Comparison of ENCODE assay signal across 8 cellular contexts in genomic region chr3:158731938-158732855, GRCh38. TPM values are rescaled to one million over a fixed set of nuclear protein-coding genes. Genes with fewer than 3 reads are reported as not detected.
DNase-seq lines count a peak whose midpoint lies in the region; ATAC-seq and TF ChIP-seq lines count a peak whose summit lies in the region.

RARRES1 (minus strand) TSS chr3:158732457; CDS start chr3:158732415, 42 bp downstream.

- CTCF ChIA-PET in IMR-90 (lab: Yijun Ruan, JAX), result no interaction called here

- peak within 1 kb of the TSS; percentile 87 for H4K5ac ChIP-seq in IMR-90 (ENCODE audit: low read depth, low read length)

- H3K56ac ChIP-seq in IMR-90 (ENCODE audit: extremely low read depth, insufficient read depth, low read length), result peak within 1 kb of the TSS; percentile 4; the same call in 1 of the 2 replicates

- H3K27me3 ChIP-seq in GM06990 (replicated peaks; ENCODE audit: control insufficient read depth, insufficient read depth, low read length) (no peaks in the 10 kb centered on the region), IMR-90 (ENCODE audit: control insufficient read depth, insufficient read depth, low read length) (no peaks in the 10 kb centered on the region), thyroid gland (no peaks in the 10 kb centered on the region)

- H3K79me1 ChIP-seq in IMR-90 (ENCODE audit: low read depth in 1 of 2, low read length in 2 of 2), result peaks cover 5% of the 10 kb centered on the region in 2 experiments; a peak in 2 of 4 replicates

- DNase-seq in GM06990 (ENCODE audit: extremely low read depth, insufficient read length) (peak; percentile 60), IMR-90 (peak; percentile 62), fibroblast of gingiva (ENCODE audit: low read depth) (peak; percentile 34), naive B cell (peak; percentile 13), thyroid gland (peak; percentile 67 to 77), GDM1 (lab: John Stamatoyannopoulos, UW) (no peak)
- DNase-seq in activated T-cell treated with anti-CD3 and anti-CD28 coated beads, Interleukin-2, amount 50 U/mL, for 24 hours, result peak; percentile 48

- peaks cover 19% of the 10 kb centered on the region for H3K4me1 Mint-ChIP-seq in activated T-cell treated with anti-CD3 and anti-CD28 coated beads, Interleukin-2, amount 50 U/mL, for 24 hours (ENCODE audit: low read depth)
- peaks cover 9 to 23% (median 15%) of the 10 kb centered on the region in 3 donors for H3K4me1 Mint-ChIP-seq in naive B cell

- dilution Hi-C loops in IMR-90 (cut with HindIII; ENCODE audit: low sequenced_read_pairs, unreplicated experiment), result no loop called here

- peak within 1 kb of the TSS; percentile 48 for H4K91ac ChIP-seq in IMR-90 (ENCODE audit: insufficient read depth, low read depth, low read length)

- H3K14ac ChIP-seq in IMR-90 (replicated peaks; ENCODE audit: low read depth, low read length), result peak within 1 kb of the TSS; percentile 33; the same call in 1 of the 2 replicates

- H3K27me3 Mint-ChIP-seq in activated T-cell treated with anti-CD3 and anti-CD28 coated beads, Interleukin-2, amount 50 U/mL, for 24 hours, result peaks cover 11% of the 10 kb centered on the region
- peaks cover 6 to 19% (median 8%) of the 10 kb centered on the region in 3 donors for H3K27me3 Mint-ChIP-seq in naive B cell

- peak within 1 kb of the TSS; percentile 91 for H3K4me2 ChIP-seq in IMR-90 (ENCODE audit: low read depth, low read length)

- TF ChIP-seq POLR2A in IMR-90 (IDR thresholded peaks at IDR 0.05; ENCODE audit: low read depth, low read length) (no peak), thyroid gland (IDR thresholded peaks at IDR 0.05) (no peak)

- peak within 1 kb of the TSS; percentile 48; the same call in 1 of the 2 replicates for H3K23ac ChIP-seq in IMR-90 (ENCODE audit: low read depth, low read length)

- H2BK120ac ChIP-seq in IMR-90 (ENCODE audit: low read depth, low read length), result peak within 1 kb of the TSS; percentile 75

- H2AK9ac ChIP-seq in IMR-90 (replicated peaks; ENCODE audit: low read depth, low read length, poor library complexity), result peak within 1 kb of the TSS; percentile 70

- H4K8ac ChIP-seq in IMR-90 (ENCODE audit: low read depth in 2 of 2, low read length in 2 of 2), result peak within 1 kb of the TSS; percentile 73 to 80

- H3K9ac ChIP-seq in IMR-90 (ENCODE audit: low read depth, low read length), result peak within 1 kb of the TSS; percentile 58

- H3K9me1 ChIP-seq in IMR-90 (ENCODE audit: insufficient read depth, low read length), result no peaks in the 10 kb centered on the region; the same call in 1 of the 2 replicates

- H3K36me3 Mint-ChIP-seq in activated T-cell treated with anti-CD3 and anti-CD28 coated beads, Interleukin-2, amount 50 U/mL, for 24 hours (ENCODE audit: low read depth), result no peaks in the 10 kb centered on the region
- H3K36me3 Mint-ChIP-seq in naive B cell, result peaks cover 10 to 13% of the 10 kb centered on the region in 2 donors

- POLR2A ChIA-PET in IMR-90 (lab: Charles Lee; ENCODE audit: unreplicated experiment), result no interaction called here

- TF ChIP-seq CTCF in GM06990 (IDR thresholded peaks at IDR 0.05; ENCODE audit: insufficient read depth, low read length, poor library complexity, severe bottlenecking) (no peak), IMR-90 (conservative IDR thresholded peaks at IDR 0.05; ENCODE audit: low read depth, low read length) (no peak), thyroid gland (IDR thresholded peaks at IDR 0.05) (no peak)

- H3K9me3 Mint-ChIP-seq in activated T-cell treated with anti-CD3 and anti-CD28 coated beads, Interleukin-2, amount 50 U/mL, for 24 hours, result peaks cover 11% of the 10 kb centered on the region
- peaks cover 0 to 13% (median 10%) of the 10 kb centered on the region in 7 donors for H3K9me3 Mint-ChIP-seq in naive B cell

- in situ Hi-C loops in IMR-90 (cut with MboI; ENCODE audit: low sequenced_read_pairs), result no loop called here

- 4% methylated on average over 41 of the region's 101 CpGs; no CpG with 5 or more reads in 1 of the 2 experiments for WGBS in IMR-90 (ENCODE audit: extremely low coverage in 2 of 2, insufficient read length in 1 of 2), 2 experiments
- WGBS in thyroid gland, 2 donors, result 0 to 7% methylated on average over 18 to 26 of the region's 101 CpGs

- H4K20me1 ChIP-seq in IMR-90 (ENCODE audit: insufficient read depth, low read length), result no peaks in the 10 kb centered on the region

- H3K9me3 ChIP-seq in IMR-90 (ENCODE audit: control insufficient read depth, insufficient read depth, low read length) (peaks cover 9% of the 10 kb centered on the region), thyroid gland (no peaks in the 10 kb centered on the region)

- peak within 1 kb of the TSS; percentile 41 for H2BK5ac ChIP-seq in IMR-90 (ENCODE audit: low read depth, low read length, poor library complexity, severe bottlenecking)

- BruUV-seq in IMR-90 (replicated peaks; lab: Mats Ljungman, UMichigan), result no TSS peak

- no peak for TF ChIP-seq RAD21 in IMR-90 (IDR thresholded peaks at IDR 0.05; ENCODE audit: low read length)

- H3K18ac ChIP-seq in IMR-90 (ENCODE audit: low read depth, low read length), result peak within 1 kb of the TSS; percentile 73

- H3K4me3 ChIP-seq in GM06990 (replicated peaks; ENCODE audit: low read depth, low read length) (peak within 1 kb of the TSS; percentile 42), IMR-90 (ENCODE audit: insufficient read depth, low read depth, low read length) (peak within 1 kb of the TSS; percentile 44), thyroid gland (replicated peaks in 1 of 3) (peak within 1 kb of the TSS; percentile 46 to 66 (median 63))

- H3K27ac ChIP-seq in IMR-90 (ENCODE audit: insufficient read depth, low read length) (peak within 1 kb of the TSS; percentile 48), thyroid gland (peak within 1 kb of the TSS; percentile 19 to 59 (median 38))

- peak within 1 kb of the TSS; percentile 43 for H2AK5ac ChIP-seq in IMR-90 (ENCODE audit: low read depth, low read length)

- intact Hi-C loops in IMR-90 (cut with micrococcal nuclease), result no loop called here
- intact Hi-C loops in thyroid gland (cut with DNase I), result no loop called here

- H3K36me3 ChIP-seq in GM06990 (ENCODE audit: control insufficient read depth, insufficient read depth, low read length), result no peaks in the 10 kb centered on the region
- H3K36me3 ChIP-seq in IMR-90 (ENCODE audit: control insufficient read depth, insufficient read depth, low read length), result peaks cover 3% of the 10 kb centered on the region; the same call in 1 of the 2 replicates
- no peaks in the 10 kb centered on the region for H3K36me3 ChIP-seq in thyroid gland

- peak within 1 kb of the TSS; percentile 41 for H3K4ac ChIP-seq in IMR-90 (ENCODE audit: low read depth, low read length)

- no peak within 1 kb of the TSS for H3K27ac Mint-ChIP-seq in activated T-cell treated with anti-CD3 and anti-CD28 coated beads, Interleukin-2, amount 50 U/mL, for 24 hours
- H3K27ac Mint-ChIP-seq in naive B cell, result no peak within 1 kb of the TSS

- peak within 1 kb of the TSS; percentile 13; the same call in 1 of the 2 replicates for H2BK20ac ChIP-seq in IMR-90 (ENCODE audit: low read depth, low read length)

- H2BK15ac ChIP-seq in IMR-90 (ENCODE audit: low read depth, low read length), result peak within 1 kb of the TSS; percentile 14; the same call in 1 of the 3 replicates

- H3K4me1 ChIP-seq in IMR-90 (ENCODE audit: control insufficient read depth, insufficient read depth, low read length) (peaks cover 18% of the 10 kb centered on the region), thyroid gland (peaks cover 4 to 16% of the 10 kb centered on the region in 2 donors)

- peak within 1 kb of the TSS; percentile 56 for H3K4me3 Mint-ChIP-seq in activated T-cell treated with anti-CD3 and anti-CD28 coated beads, Interleukin-2, amount 50 U/mL, for 24 hours
- peak within 1 kb of the TSS; percentile 65 to 81 (median 72) for H3K4me3 Mint-ChIP-seq in naive B cell

- ATAC-seq in GM21528 (IDR thresholded peaks at IDR 0.05; ENCODE audit: low FRiP score, unreplicated experiment) (peak; percentile 68), IMR-90 (ENCODE audit: low read depth) (peak; percentile 85), naive B cell (ENCODE audit: low read depth in 2 of 2) (peak; percentile 49 to 55)

- H2AFZ ChIP-seq in IMR-90 (replicated peaks; ENCODE audit: low read length, poor library complexity), result peak within 1 kb of the TSS; percentile 85

TF ChIP-seq in IMR-90, 13 proteins besides CTCF, POLR2A, EP300 and RAD21 (continues in another document):
- TF ChIP-seq BHLHE40 (IDR thresholded peaks at IDR 0.05; ENCODE audit: low read depth, low read length) (0 out of 2 replicates have a peak, but pooled peaks have one; percentile 24), NFE2L2 (IDR thresholded peaks at IDR 0.05; ENCODE audit: low read depth, low read length) (no peak), MAFK (IDR thresholded peaks at IDR 0.05; ENCODE audit: low read depth, low read length) (no peak), USF2 (IDR thresholded peaks at IDR 0.05; ENCODE audit: low read depth, low read length) (no peak), MAZ (IDR thresholded peaks at IDR 0.05; ENCODE audit: borderline replicate concordance, low read depth, low read length) (no peak), RCOR1 (IDR thresholded peaks at IDR 0.05; ENCODE audit: insufficient replicate concordance, low read length) (no peak), ELK1 (IDR thresholded peaks at IDR 0.05; ENCODE audit: borderline replicate concordance, low read depth, low read length) (no peak), MXI1 (IDR thresholded peaks at IDR 0.05; ENCODE audit: borderline replicate concordance, low read depth, low read length) (no peak), RFX5 (IDR thresholded peaks at IDR 0.05; ENCODE audit: low read depth, low read length) (no peak)

RNA-seq across cellular contexts. Expression of gene RARRES1, which starts in this region (rescaled TPM):
- total RNA-seq in IMR-90 (2012; rRNA removed) (0.90 and 1.9 TPM in 2 replicates), thyroid gland (100 to 1,000 TPM in 1 of 4 donors, 10 to 100 TPM in 1, 1 to 10 TPM in 2; 4.8 to 394 (median 21.4) TPM)
- polyA plus RNA-seq in IMR-90 (2012; rRNA removed) (2.6 and 3.0 TPM in 2 replicates), naive B cell (ENCODE audit: low read depth in 6 of 6) (not detected)
- polyA plus RNA-seq in IMR-90 (2012; cell fraction: cytosol; rRNA removed), result 1.9 and 11.6 TPM in 2 replicates
- 3.8 and 4.0 TPM in 2 replicates for polyA plus RNA-seq in IMR-90 (2012; cell fraction: nucleus; rRNA removed; ENCODE audit: low replicate concordance)

Comparison
In these comparisons a context has a peak if more than half of its experiments do, and no peak if none do; other contexts are left out.
1. Peak in DNase-seq and ATAC-seq in naive B cell; RNA of the gene not detected or under 1 TPM.